ENCODE assay signal across 1 cellular context in genomic region chrX:16870095-16870860, GRCh38.
A peak's percentile ranks its signal among the peaks of the same experiment; 100 is the strongest.
TF ChIP-seq lines count a peak whose summit lies in the region.

Gene RBBP7 (minus strand): TSS chrX:16870362. CDS start chrX:16870053, 309 bp downstream.

TF ChIP-seq in HepG2, 621 proteins besides CTCF, POLR2A, EP300 and RAD21 (continued from another document):
- TF ChIP-seq UBTF (CRISPR knock-in tag; IDR thresholded peaks at IDR 0.05) (no peak), SP2 (CRISPR knock-in tag; IDR thresholded peaks at IDR 0.05) (peak; percentile 48; the same call in 1 of the 2 replicates), POLR2AphosphoS5 (IDR thresholded peaks at IDR 0.05; ENCODE audit: low read depth, low read length) (peak; percentile 73), ZBTB40 (IDR thresholded peaks at IDR 0.05) (no peak), ZBTB40 (CRISPR knock-in tag; IDR thresholded peaks at IDR 0.05) (no peak), NFATC3 (CRISPR knock-in tag; IDR thresholded peaks at IDR 0.05) (no peak), DMTF1 (CRISPR knock-in tag; IDR thresholded peaks at IDR 0.05) (no peak), NFYB (CRISPR knock-in tag; IDR thresholded peaks at IDR 0.05) (peak; percentile 68), ZNF275 (CRISPR knock-in tag; IDR thresholded peaks at IDR 0.05; ENCODE audit: borderline replicate concordance) (no peak), IKZF1 (IDR thresholded peaks at IDR 0.05) (no peak), ZNF543 (CRISPR knock-in tag; IDR thresholded peaks at IDR 0.05) (no peak), ZNF883 (CRISPR knock-in tag; IDR thresholded peaks at IDR 0.05; ENCODE audit: not compliant biosample characterization) (no peak), ZNF569 (CRISPR knock-in tag; IDR thresholded peaks at IDR 0.05; ENCODE audit: borderline replicate concordance) (no peak), HNF1B (CRISPR knock-in tag; IDR thresholded peaks at IDR 0.05) (no peak), MAX (IDR thresholded peaks at IDR 0.05) (peak; percentile 3; the same call in 1 of the 2 replicates), ADNP (CRISPR knock-in tag; IDR thresholded peaks at IDR 0.05) (no peak), YEATS4 (CRISPR knock-in tag; IDR thresholded peaks at IDR 0.05; ENCODE audit: borderline replicate concordance) (peak; percentile 4; the same call in 1 of the 2 replicates), ZBTB10 (CRISPR knock-in tag; IDR thresholded peaks at IDR 0.05; ENCODE audit: borderline replicate concordance) (0 out of 2 replicates have a peak, but pooled peaks have one; percentile 36), RBFOX2 (IDR thresholded peaks at IDR 0.05; ENCODE audit: low read depth, low read length) (peak; percentile 76), DR1 (CRISPR knock-in tag; IDR thresholded peaks at IDR 0.05) (peak; percentile 59; the same call in 1 of the 2 replicates), GABPA (IDR thresholded peaks at IDR 0.05; ENCODE audit: low read depth, low read length) (peak; percentile 29; the same call in 1 of the 2 replicates), GABPA (CRISPR knock-in tag; IDR thresholded peaks at IDR 0.05; ENCODE audit: low read depth) (peak; percentile 20; the same call in 1 of the 2 replicates), GABPB1 (CRISPR knock-in tag; IDR thresholded peaks at IDR 0.05) (peak; percentile 60; the same call in 1 of the 2 replicates), JUND (CRISPR knock-in tag; IDR thresholded peaks at IDR 0.05) (no peak)
TF ChIP-seq in HepG2: peak in this region for 31.
